In genomic region chr2:39408351-39409136, GRCh38 we compare ENCODE assay signal across 9 cellular contexts. TPM values are rescaled to one million over a fixed set of nuclear protein-coding genes. Genes with fewer than 3 reads are reported as not detected.
DNase-seq lines count a peak whose midpoint lies in the region; ATAC-seq, FAIRE-seq and TF ChIP-seq lines count a peak whose summit lies in the region.
"Had no signal": no experiment of that assay in that cellular context is flagged by ENCODE, and none has a peak within 500 bp of the region (broad histone marks: within the 10 kb centered on the region; RNA-seq: fewer than 3 reads in every experiment).

No MANE protein-coding gene starts in this region.

- H3K79me2 ChIP-seq in H9 (ENCODE audit: insufficient read depth, low read length) = peaks cover 42% of the 10 kb centered on the region; the same call in 1 of the 2 replicates

- no peaks in the 10 kb centered on the region for H3K27me3 ChIP-seq in H9 (ENCODE audit: insufficient read depth, low read length)
- no peaks in the 10 kb centered on the region for H3K27me3 ChIP-seq in CD8-positive, alpha-beta T cell (ENCODE audit: insufficient read depth, low read length)

- no peak overlapping the region for H2BK5ac ChIP-seq in H9 (ENCODE audit: insufficient read length, low read length)

- no peaks in the 10 kb centered on the region for H3K36me3 ChIP-seq in CD8-positive, alpha-beta T cell (ENCODE audit: insufficient read depth, low read length)

- no peak overlapping the region for H2BK15ac ChIP-seq in H9 (ENCODE audit: low read depth, low read length)

- no CpG with 5 or more reads among the region's 3 CpGs for WGBS in H9 (ENCODE audit: extremely low coverage, insufficient read length, low lambda C conversion rate)

- H3K4me3 ChIP-seq in CD8-positive, alpha-beta T cell (ENCODE audit: low read depth, low read length) = no peak overlapping the region

- no peak overlapping the region for H3K27ac ChIP-seq in H9 (ENCODE audit: insufficient read length, low read depth, low read length)
- no peak overlapping the region for H3K27ac ChIP-seq in CD8-positive, alpha-beta T cell (ENCODE audit: low read depth, low read length)

- POLR2A ChIA-PET in CD8-positive, alpha-beta T cell (lab: Charles Lee) = no interaction called here

- no peak overlapping the region for H2BK120ac ChIP-seq in H9 (ENCODE audit: low read depth, low read length, poor library complexity, severe bottlenecking)

- H3K56ac ChIP-seq in H9 (ENCODE audit: insufficient read length, low read depth, low read length) = no peak overlapping the region

- H4K91ac ChIP-seq in H9 (ENCODE audit: insufficient read length, low read depth, low read length) = no peak overlapping the region

- H3K4me2 ChIP-seq in H9 (ENCODE audit: insufficient read depth, insufficient read length, low read length) = no peak overlapping the region

- intact Hi-C loops in CD8-positive, alpha-beta T cell (cut with DNase I, micrococcal nuclease) = no loop called here

- no peak for ATAC-seq in CD8-positive, alpha-beta T cell

- no peak overlapping the region for H4K8ac ChIP-seq in H9 (replicated peaks; ENCODE audit: insufficient read length, low read depth, low read length)

- H3K4me1 Mint-ChIP-seq in H9 (peaks cover 77 to 78% of the 10 kb centered on the region in 2 experiments), mesothelial cell of epicardium (peaks cover 66% of the 10 kb centered on the region), immature natural killer cell (peaks cover 24 to 59% of the 10 kb centered on the region in 2 donors)
- peaks cover 68% of the 10 kb centered on the region for H3K4me1 Mint-ChIP-seq in CD8-positive, alpha-beta T cell (ENCODE audit: low read depth)

- H3K4me3 Mint-ChIP-seq in H9 = no peak overlapping the region
- H3K4me3 Mint-ChIP-seq in mesothelial cell of epicardium = no peak overlapping the region
- H3K4me3 Mint-ChIP-seq in CD8-positive, alpha-beta T cell = no peak overlapping the region
- peak overlapping the region in 2 of 5 donors; percentile 0 to 22 for H3K4me3 Mint-ChIP-seq in immature natural killer cell
- H3K4me3 Mint-ChIP-seq: central memory CD8-positive, alpha-beta T cell had no signal

- H3K9ac ChIP-seq in H9 (ENCODE audit: extremely low read depth, insufficient read length, low read length) = no peak overlapping the region

- no peaks in the 10 kb centered on the region for H3K9me3 ChIP-seq in H9 (ENCODE audit: control insufficient read depth, low read depth, low read length)
- no peaks in the 10 kb centered on the region for H3K9me3 ChIP-seq in CD8-positive, alpha-beta T cell (ENCODE audit: low read length)

- H3K27me3 Mint-ChIP-seq in H9 (ENCODE audit: low read depth) (no peaks in the 10 kb centered on the region), mesothelial cell of epicardium (ENCODE audit: low read depth) (no peaks in the 10 kb centered on the region), immature natural killer cell (ENCODE audit: low read depth in 3 of 3) (peaks cover 0 to 2% (median 0%) of the 10 kb centered on the region in 3 donors)
- no peaks in the 10 kb centered on the region for H3K27me3 Mint-ChIP-seq in CD8-positive, alpha-beta T cell (ENCODE audit: low read depth)
- H3K27me3 Mint-ChIP-seq: central memory CD8-positive, alpha-beta T cell had no signal

- no peak overlapping the region for H2BK12ac ChIP-seq in H9 (ENCODE audit: insufficient read length, low read depth, low read length)

- H3T11ph ChIP-seq in H9 (ENCODE audit: low read length) = no peak overlapping the region

- H3K23ac ChIP-seq in H9 (ENCODE audit: insufficient read length, low read depth, low read length) = no peak overlapping the region

- H2AK5ac ChIP-seq in H9 (ENCODE audit: insufficient read length, low read length) = no peak overlapping the region

- CTCF ChIA-PET in CD8-positive, alpha-beta T cell (lab: Charles Lee) = interaction anchor here (0.7 to 0.9 kb wide), 2 partner anchors 9 to 28 kb away, joined by 3 read pairs; no protein-coding TSS in a partner anchor

- no peaks in the 10 kb centered on the region for H3K23me2 ChIP-seq in H9 (ENCODE audit: insufficient read length, low read depth, low read length, poor library complexity, severe bottlenecking)

- peak; percentile 45 for FAIRE-seq in GM18507 (lab: Jason Lieb, UNC)

- TF ChIP-seq CTCF in H9 (conservative IDR thresholded peaks at IDR 0.05) (no peak), mesothelial cell of epicardium (IDR thresholded peaks at IDR 0.05; ENCODE audit: unreplicated experiment) (no peak)
- no peak for TF ChIP-seq CTCF in CD8-positive, alpha-beta T cell (IDR thresholded peaks at IDR 0.05)

- H4K5ac ChIP-seq in H9 (ENCODE audit: insufficient read length, low read depth, low read length) = no peak overlapping the region

- no peak overlapping the region for H3K14ac ChIP-seq in H9 (ENCODE audit: insufficient read depth, low read length)

- peaks cover 7% of the 10 kb centered on the region for H3K79me1 ChIP-seq in H9 (ENCODE audit: insufficient read depth, low read depth, low read length, poor library complexity, severe bottlenecking)

- no peak overlapping the region for H2BK20ac ChIP-seq in H9 (ENCODE audit: low read depth, low read length, poor library complexity, severe bottlenecking)

- no peaks in the 10 kb centered on the region for H4K20me1 ChIP-seq in H9 (ENCODE audit: control insufficient read depth, insufficient read depth, insufficient read length)

- H2AFZ ChIP-seq in H9 (ENCODE audit: low read length) = no peak overlapping the region

- no peak overlapping the region for H3K4ac ChIP-seq in H9 (ENCODE audit: low read depth, low read length)

- H3K18ac ChIP-seq in H9 (ENCODE audit: insufficient read length, low read depth, low read length) = no peak overlapping the region

- DNase-seq in GM18507 (ENCODE audit: extremely low spot score, insufficient read length, low read depth) = no peak
- DNase-seq in H9 = no peak
- DNase-seq in NAMALWA (ENCODE audit: low spot score) = peak; percentile 22
- no peak for DNase-seq in mesothelial cell of epicardium (ENCODE audit: low spot score in 2 of 2, unreplicated experiment in 2 of 2)
- no peak for DNase-seq in COR-L47 (lab: John Stamatoyannopoulos, UW)
- DNase-seq in DMS79 treated with DMSO at 0.1 percent for 48 hours (lab: John Stamatoyannopoulos, UW) = no peak
- DNase-seq in CD8-positive, alpha-beta T cell = no peak
- DNase-seq in immature natural killer cell = no peak

- peak overlapping the region; percentile 5 to 66 (median 31); a peak in 5 of 7 replicates for H3K27ac Mint-ChIP-seq in H9
- peak overlapping the region; percentile 37 for H3K27ac Mint-ChIP-seq in mesothelial cell of epicardium
- no peak overlapping the region for H3K27ac Mint-ChIP-seq in CD8-positive, alpha-beta T cell
- peak overlapping the region in 2 of 6 donors; percentile 46 to 56 for H3K27ac Mint-ChIP-seq in immature natural killer cell

- peaks cover 0 to 3% (median 0%) of the 10 kb centered on the region in 3 experiments; a peak in 2 of 7 replicates for H3K36me3 Mint-ChIP-seq in H9 (ENCODE audit: insufficient read depth in 1 of 3, low read depth in 3 of 3)
- H3K36me3 Mint-ChIP-seq in mesothelial cell of epicardium = peaks cover 1% of the 10 kb centered on the region
- no peaks in the 10 kb centered on the region for H3K36me3 Mint-ChIP-seq in CD8-positive, alpha-beta T cell
- H3K36me3 Mint-ChIP-seq in immature natural killer cell = no peaks in the 10 kb centered on the region

- H3K4me1 ChIP-seq in H9 (ENCODE audit: insufficient read depth, low read length) = peaks cover 19% of the 10 kb centered on the region; the same call in 1 of the 2 replicates
- peaks cover 13% of the 10 kb centered on the region for H3K4me1 ChIP-seq in CD8-positive, alpha-beta T cell (ENCODE audit: insufficient read depth, low read length)

- H3K9me3 Mint-ChIP-seq in H9 (no peaks in the 10 kb centered on the region), mesothelial cell of epicardium (no peaks in the 10 kb centered on the region), immature natural killer cell (no peaks in the 10 kb centered on the region)
- H3K9me3 Mint-ChIP-seq in CD8-positive, alpha-beta T cell = no peaks in the 10 kb centered on the region
- H3K9me3 Mint-ChIP-seq: central memory CD8-positive, alpha-beta T cell had no signal

RNA-seq across cellular contexts. Expression of gene MAP4K3, which starts 28.5 kb away (rescaled TPM):
- total RNA-seq in H9 (2021) = 34.6 and 37.9 TPM in 2 replicates
- total RNA-seq in mesothelial cell of epicardium = 77.8 to 78.4 TPM (median 78.0 TPM) in 3 replicates
- total RNA-seq in CD8-positive, alpha-beta T cell = 10 to 100 TPM; 15.0 to 19.8 TPM
- 1 to 10 TPM; 1.5 to 3.9 (median 2.8) TPM for polyA plus RNA-seq in immature natural killer cell
